In genomic region chr1:43934279-43934985, GRCh38 we compare ENCODE assay signal across 8 cellular contexts. TPM values are rescaled to one million over a fixed set of nuclear protein-coding genes. Genes with fewer than 3 reads are reported as not detected.
DNase-seq lines count a peak whose midpoint lies in the region; ATAC-seq, FAIRE-seq and TF ChIP-seq lines count a peak whose summit lies in the region.

No MANE protein-coding gene starts in this region.

- POLR2A ChIA-PET in GM10248 (lab: Yijun Ruan, JAX), result interaction anchor here (0.7 to 2.0 kb wide), 4 partner anchors 169 to 284 kb away, joined by 3 to 7 read pairs (median 4); partner anchors contain the start of gene KDM4A

- TF ChIP-seq CTCF in GM10248 (IDR thresholded peaks at IDR 0.05; ENCODE audit: control extremely low read depth, extremely low read depth, low read depth, missing control alignments), result peak; percentile 92
- TF ChIP-seq CTCF in astrocyte (IDR thresholded peaks at IDR 0.05; ENCODE audit: insufficient read depth, low read depth, low read length), result peak; percentile 70

- H3K27ac ChIP-seq in astrocyte (ENCODE audit: low read depth, low read length), result no peak overlapping the region
- no peak overlapping the region for H3K27ac ChIP-seq in skeletal muscle tissue (ENCODE audit: low read depth, low read length)

- H3K4me1 ChIP-seq in astrocyte (ENCODE audit: insufficient read depth, low read length) (peaks cover 27% of the 10 kb centered on the region), skeletal muscle tissue (ENCODE audit: control insufficient read depth in 3 of 3, insufficient read depth in 3 of 3, low read length in 3 of 3) (peaks cover 28 to 45% (median 44%) of the 10 kb centered on the region in 3 donors)

- peaks cover 18% of the 10 kb centered on the region for H3K4me1 Mint-ChIP-seq in astrocyte (ENCODE audit: low read depth, unreplicated experiment)

- peaks cover 12% of the 10 kb centered on the region for H3K27me3 Mint-ChIP-seq in astrocyte (ENCODE audit: low read depth, unreplicated experiment)

- no peaks in the 10 kb centered on the region for H3K9me3 ChIP-seq in astrocyte (ENCODE audit: insufficient read depth, low read depth, low read length)
- no peaks in the 10 kb centered on the region for H3K9me3 ChIP-seq in skeletal muscle tissue (ENCODE audit: control insufficient read depth in 3 of 3, low read length in 3 of 3)

- H3K79me2 ChIP-seq in astrocyte (ENCODE audit: insufficient read depth, low read length), result no peaks in the 10 kb centered on the region

- peaks cover 13% of the 10 kb centered on the region for H3K36me3 Mint-ChIP-seq in astrocyte (ENCODE audit: low read depth, unreplicated experiment)

- peak overlapping the region; percentile 85 for H3K4me2 ChIP-seq in astrocyte (ENCODE audit: low read length)

- CTCF ChIA-PET in GM10248 (lab: Yijun Ruan, JAX), result interaction anchor here (0.7 to 10.1 kb wide), 120 partner anchors 10 to 728 kb away, joined by 3 to 526 read pairs (median 6); partner anchors contain the start of genes ATP6V0B, CCDC24, DPH2 and HYI

- H3K9ac ChIP-seq in astrocyte (ENCODE audit: low read length) (no peak overlapping the region), skeletal muscle tissue (ENCODE audit: low read depth in 1 of 3, low read length in 3 of 3) (peak overlapping the region in 1 of 3 donors; percentile 66)

- no peak overlapping the region for H3K4me3 ChIP-seq in astrocyte (ENCODE audit: insufficient read depth, low read depth, low read length)
- peak overlapping the region in 2 of 3 donors; percentile 15 to 65 for H3K4me3 ChIP-seq in skeletal muscle tissue (ENCODE audit: low read length in 3 of 3)

- peaks cover 5% of the 10 kb centered on the region for H3K9me3 Mint-ChIP-seq in astrocyte (ENCODE audit: unreplicated experiment)

- peak; percentile 90 for DNase-seq in GM10248 (ENCODE audit: extremely low spot score)
- peak; percentile 8 for DNase-seq in NCI-H1048 (lab: John Stamatoyannopoulos, UW)
- DNase-seq in SW480 (ENCODE audit: low spot score), result peak; percentile 71
- no peak for DNase-seq in astrocyte (ENCODE audit: low read depth)
- peak; percentile 71 for DNase-seq in iPS DF 19.7 (ENCODE audit: low read depth, low spot score)

- H3K36me3 ChIP-seq in astrocyte (ENCODE audit: insufficient read depth, low read length) (no peaks in the 10 kb centered on the region), skeletal muscle tissue (ENCODE audit: control insufficient read depth in 3 of 3, insufficient read depth in 3 of 3, low read length in 3 of 3) (peaks cover 3 to 10% (median 5%) of the 10 kb centered on the region in 3 donors)

- no peaks in the 10 kb centered on the region for H3K27me3 ChIP-seq in astrocyte (ENCODE audit: insufficient read depth, low read length)
- H3K27me3 ChIP-seq in skeletal muscle tissue (ENCODE audit: control insufficient read depth in 3 of 3, insufficient read depth in 3 of 3, low read length in 3 of 3), result peaks cover 0 to 9% (median 7%) of the 10 kb centered on the region in 3 donors

- H4K20me1 ChIP-seq in astrocyte (ENCODE audit: insufficient read depth, low read length), result peaks cover 16% of the 10 kb centered on the region

- no peak overlapping the region for H3K4me3 Mint-ChIP-seq in astrocyte (ENCODE audit: unreplicated experiment)

- FAIRE-seq in astrocyte (lab: Jason Lieb, UNC), result no peak

- no peak overlapping the region for H2AFZ ChIP-seq in astrocyte (ENCODE audit: low read depth, low read length)

- no peak for ATAC-seq in GM19324 (IDR thresholded peaks at IDR 0.05; ENCODE audit: low FRiP score, unreplicated experiment)
- ATAC-seq in GM18498 (IDR thresholded peaks at IDR 0.05; ENCODE audit: unreplicated experiment), result no peak

- H3K27ac Mint-ChIP-seq in astrocyte (ENCODE audit: unreplicated experiment), result no peak overlapping the region

RNA-seq across cellular contexts. Expression of gene ARTN, which starts 0.8 kb away (rescaled TPM):
- total RNA-seq in astrocyte, result 1.2 and 1.5 TPM in 2 replicates
- not detected for total RNA-seq in skeletal muscle tissue

RNA-seq across cellular contexts. Expression of gene IPO13, which starts 12.3 kb away (rescaled TPM):
- 31.0 and 36.1 TPM in 2 replicates for total RNA-seq in astrocyte
- total RNA-seq in skeletal muscle tissue, result 11.0 TPM

RNA-seq across cellular contexts. Expression of gene DPH2, which starts 35.4 kb away (rescaled TPM):
- total RNA-seq in astrocyte (26.9 and 31.6 TPM in 2 replicates), skeletal muscle tissue (9.9 TPM)

RNA-seq across cellular contexts. Expression of gene ATP6V0B, which starts 40.3 kb away (rescaled TPM):
- 175 and 202 TPM in 2 replicates for total RNA-seq in astrocyte
- 73.1 TPM for total RNA-seq in skeletal muscle tissue

RNA-seq across cellular contexts. Expression of gene B4GALT2, which starts 44.6 kb away (rescaled TPM):
- total RNA-seq in astrocyte (56.6 and 56.9 TPM in 2 replicates), skeletal muscle tissue (29.7 TPM)
